In the genomic region with DNA sequence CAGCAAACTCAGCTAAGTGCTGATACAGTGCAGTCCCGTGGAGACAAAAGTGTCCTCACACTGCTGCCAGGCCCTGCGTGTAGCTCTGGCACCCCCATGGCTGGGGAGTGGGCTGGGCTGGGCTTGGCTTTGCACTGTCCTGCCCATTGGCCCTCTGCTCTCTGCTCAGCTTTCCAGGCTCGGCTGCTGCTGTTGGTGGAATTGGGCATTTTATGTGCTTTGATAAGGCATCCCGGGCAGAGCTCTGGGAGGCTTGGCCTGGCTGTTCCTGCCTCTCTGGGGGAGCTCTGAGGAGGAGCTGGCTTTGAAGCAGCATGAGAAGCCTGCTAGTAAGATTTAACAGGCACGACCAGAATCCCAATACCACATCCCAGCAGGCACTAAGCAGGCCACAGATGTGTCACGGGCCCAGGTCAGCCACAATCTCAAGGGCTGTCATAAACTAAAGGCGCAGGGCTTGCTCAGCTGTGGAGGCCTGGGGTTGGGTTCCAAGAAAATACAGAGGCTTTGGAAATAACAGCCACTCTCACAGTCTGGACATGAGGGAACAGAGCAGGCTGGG, we compare ENCODE assay signal across 1 cellular context.
TF ChIP-seq lines count a peak whose summit lies in the region.

No MANE protein-coding gene starts in this region.

TF ChIP-seq in H1, 55 proteins besides CTCF, POLR2A, EP300 and RAD21 (continued from another document):
- TF ChIP-seq FOSL1 (IDR thresholded peaks at IDR 0.05; ENCODE audit: insufficient read depth, low read depth, low read length) = no peak
- no peak for TF ChIP-seq POLR2AphosphoS5 (IDR thresholded peaks at IDR 0.05; ENCODE audit: low read depth, low read length)
- TF ChIP-seq CHD1 (IDR thresholded peaks at IDR 0.05; ENCODE audit: low read depth, low read length) = no peak
- no peak for TF ChIP-seq SP2 (IDR thresholded peaks at IDR 0.05; ENCODE audit: low read length)
- no peak for TF ChIP-seq SP4 (IDR thresholded peaks at IDR 0.05; ENCODE audit: low read length)
- no peak for TF ChIP-seq SAP30 (IDR thresholded peaks at IDR 0.05; ENCODE audit: insufficient read depth, insufficient replicate concordance, low read length)
- no peak for TF ChIP-seq CTBP2 (IDR thresholded peaks at IDR 0.05; ENCODE audit: borderline replicate concordance, insufficient read depth, insufficient read length, low read length)
- TF ChIP-seq TBP (IDR thresholded peaks at IDR 0.05; ENCODE audit: low read depth, low read length) = no peak
